In genomic region chr19:3185482-3186376, GRCh38 we compare ENCODE assay signal across 1 cellular context.
A peak's percentile ranks its signal among the peaks of the same experiment; 100 is the strongest.
TF ChIP-seq lines count a peak whose summit lies in the region.

A gene with protein sequence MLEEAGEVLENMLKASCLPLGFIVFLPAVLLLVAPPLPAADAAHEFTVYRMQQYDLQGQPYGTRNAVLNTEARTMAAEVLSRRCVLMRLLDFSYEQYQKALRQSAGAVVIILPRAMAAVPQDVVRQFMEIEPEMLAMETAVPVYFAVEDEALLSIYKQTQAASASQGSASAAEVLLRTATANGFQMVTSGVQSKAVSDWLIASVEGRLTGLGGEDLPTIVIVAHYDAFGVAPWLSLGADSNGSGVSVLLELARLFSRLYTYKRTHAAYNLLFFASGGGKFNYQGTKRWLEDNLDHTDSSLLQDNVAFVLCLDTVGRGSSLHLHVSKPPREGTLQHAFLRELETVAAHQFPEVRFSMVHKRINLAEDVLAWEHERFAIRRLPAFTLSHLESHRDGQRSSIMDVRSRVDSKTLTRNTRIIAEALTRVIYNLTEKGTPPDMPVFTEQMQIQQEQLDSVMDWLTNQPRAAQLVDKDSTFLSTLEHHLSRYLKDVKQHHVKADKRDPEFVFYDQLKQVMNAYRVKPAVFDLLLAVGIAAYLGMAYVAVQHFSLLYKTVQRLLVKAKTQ (plus strand): TSS chr19:3185930. CDS start chr19:3186031, 101 bp downstream.

TF ChIP-seq in HEK293, 187 proteins besides CTCF, POLR2A, EP300 and RAD21 (continued from another document and continues in another):
- no peak for TF ChIP-seq ZBTB49 (tag by site-specific recombination; IDR thresholded peaks at IDR 0.05; ENCODE audit: low read depth)
- no peak for TF ChIP-seq ZNF138 (tag by site-specific recombination; IDR thresholded peaks at IDR 0.05; ENCODE audit: borderline replicate concordance)
- TF ChIP-seq ZSCAN4 (tag by site-specific recombination; IDR thresholded peaks at IDR 0.05): no peak
- TF ChIP-seq ZNF660 (tag by site-specific recombination; IDR thresholded peaks at IDR 0.05): peak; percentile 44; the same call in 1 of the 2 replicates
- peak; percentile 92 for TF ChIP-seq ZNF518A (tag by site-specific recombination; conservative IDR thresholded peaks at IDR 0.05; ENCODE audit: low read depth)
- no peak for TF ChIP-seq ZNF341 (tag by site-specific recombination; IDR thresholded peaks at IDR 0.05; ENCODE audit: low read depth)
- peak; percentile 72 for TF ChIP-seq ZEB2 (tag by site-specific recombination; IDR thresholded peaks at IDR 0.05)
- 0 out of 2 replicates have a peak, but pooled peaks have one; percentile 13 for TF ChIP-seq KLF16 (tag by site-specific recombination; IDR thresholded peaks at IDR 0.05)
- TF ChIP-seq ZNF530 (tag by site-specific recombination; IDR thresholded peaks at IDR 0.05; ENCODE audit: low read depth): no peak
- no peak for TF ChIP-seq ZNF155 (tag by site-specific recombination; IDR thresholded peaks at IDR 0.05)
- no peak for TF ChIP-seq ZNF544 (tag by site-specific recombination; IDR thresholded peaks at IDR 0.05)
- peak; percentile 99 for TF ChIP-seq ZNF76 (tag by site-specific recombination; IDR thresholded peaks at IDR 0.05; ENCODE audit: borderline replicate concordance, low read depth)
- TF ChIP-seq ZNF473 (tag by site-specific recombination; IDR thresholded peaks at IDR 0.05): no peak
- TF ChIP-seq ZNF174 (tag by site-specific recombination; IDR thresholded peaks at IDR 0.05): no peak
- TF ChIP-seq PRDM10 (tag by site-specific recombination; IDR thresholded peaks at IDR 0.05): no peak
- no peak for TF ChIP-seq ZNF654 (tag by site-specific recombination; IDR thresholded peaks at IDR 0.05; ENCODE audit: low read depth)
- TF ChIP-seq ZNF214 (tag by site-specific recombination; IDR thresholded peaks at IDR 0.05; ENCODE audit: borderline replicate concordance): no peak
- TF ChIP-seq GLIS2 (tag by site-specific recombination; IDR thresholded peaks at IDR 0.05): peak; percentile 55; the same call in 1 of the 2 replicates
- no peak for TF ChIP-seq ZNF837 (tag by site-specific recombination; IDR thresholded peaks at IDR 0.05)
- TF ChIP-seq ZNF843 (tag by site-specific recombination; IDR thresholded peaks at IDR 0.05): no peak
- TF ChIP-seq, protein P1, sequence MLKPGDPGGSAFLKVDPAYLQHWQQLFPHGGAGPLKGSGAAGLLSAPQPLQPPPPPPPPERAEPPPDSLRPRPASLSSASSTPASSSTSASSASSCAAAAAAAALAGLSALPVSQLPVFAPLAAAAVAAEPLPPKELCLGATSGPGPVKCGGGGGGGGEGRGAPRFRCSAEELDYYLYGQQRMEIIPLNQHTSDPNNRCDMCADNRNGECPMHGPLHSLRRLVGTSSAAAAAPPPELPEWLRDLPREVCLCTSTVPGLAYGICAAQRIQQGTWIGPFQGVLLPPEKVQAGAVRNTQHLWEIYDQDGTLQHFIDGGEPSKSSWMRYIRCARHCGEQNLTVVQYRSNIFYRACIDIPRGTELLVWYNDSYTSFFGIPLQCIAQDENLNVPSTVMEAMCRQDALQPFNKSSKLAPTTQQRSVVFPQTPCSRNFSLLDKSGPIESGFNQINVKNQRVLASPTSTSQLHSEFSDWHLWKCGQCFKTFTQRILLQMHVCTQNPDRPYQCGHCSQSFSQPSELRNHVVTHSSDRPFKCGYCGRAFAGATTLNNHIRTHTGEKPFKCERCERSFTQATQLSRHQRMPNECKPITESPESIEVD (tag by site-specific recombination; IDR thresholded peaks at IDR 0.05): no peak
- no peak for TF ChIP-seq ZNF133 (tag by site-specific recombination; IDR thresholded peaks at IDR 0.05)
- TF ChIP-seq ZNF335 (tag by site-specific recombination; conservative IDR thresholded peaks at IDR 0.05): peak; percentile 97
- TF ChIP-seq, protein P2, sequence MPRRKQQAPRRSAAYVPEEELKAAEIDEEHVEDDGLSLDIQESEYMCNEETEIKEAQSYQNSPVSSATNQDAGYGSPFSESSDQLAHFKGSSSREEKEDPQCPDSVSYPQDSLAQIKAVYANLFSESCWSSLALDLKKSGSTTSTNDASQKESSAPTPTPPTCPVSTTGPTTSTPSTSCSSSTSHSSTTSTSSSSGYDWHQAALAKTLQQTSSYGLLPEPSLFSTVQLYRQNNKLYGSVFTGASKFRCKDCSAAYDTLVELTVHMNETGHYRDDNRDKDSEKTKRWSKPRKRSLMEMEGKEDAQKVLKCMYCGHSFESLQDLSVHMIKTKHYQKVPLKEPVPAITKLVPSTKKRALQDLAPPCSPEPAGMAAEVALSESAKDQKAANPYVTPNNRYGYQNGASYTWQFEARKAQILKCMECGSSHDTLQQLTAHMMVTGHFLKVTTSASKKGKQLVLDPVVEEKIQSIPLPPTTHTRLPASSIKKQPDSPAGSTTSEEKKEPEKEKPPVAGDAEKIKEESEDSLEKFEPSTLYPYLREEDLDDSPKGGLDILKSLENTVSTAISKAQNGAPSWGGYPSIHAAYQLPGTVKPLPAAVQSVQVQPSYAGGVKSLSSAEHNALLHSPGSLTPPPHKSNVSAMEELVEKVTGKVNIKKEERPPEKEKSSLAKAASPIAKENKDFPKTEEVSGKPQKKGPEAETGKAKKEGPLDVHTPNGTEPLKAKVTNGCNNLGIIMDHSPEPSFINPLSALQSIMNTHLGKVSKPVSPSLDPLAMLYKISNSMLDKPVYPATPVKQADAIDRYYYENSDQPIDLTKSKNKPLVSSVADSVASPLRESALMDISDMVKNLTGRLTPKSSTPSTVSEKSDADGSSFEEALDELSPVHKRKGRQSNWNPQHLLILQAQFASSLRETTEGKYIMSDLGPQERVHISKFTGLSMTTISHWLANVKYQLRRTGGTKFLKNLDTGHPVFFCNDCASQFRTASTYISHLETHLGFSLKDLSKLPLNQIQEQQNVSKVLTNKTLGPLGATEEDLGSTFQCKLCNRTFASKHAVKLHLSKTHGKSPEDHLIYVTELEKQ (tag by site-specific recombination; IDR thresholded peaks at IDR 0.05; ENCODE audit: borderline replicate concordance): no peak
- no peak for TF ChIP-seq WT1 (tag by site-specific recombination; IDR thresholded peaks at IDR 0.05)
- no peak for TF ChIP-seq SCRT2 (tag by site-specific recombination; IDR thresholded peaks at IDR 0.05)
- no peak for TF ChIP-seq ZNF555 (tag by site-specific recombination; conservative IDR thresholded peaks at IDR 0.05)
- TF ChIP-seq ZNF248 (tag by site-specific recombination; IDR thresholded peaks at IDR 0.05): no peak
- peak; percentile 60; the same call in 1 of the 2 replicates for TF ChIP-seq ZBTB7A (tag by site-specific recombination; IDR thresholded peaks at IDR 0.05; ENCODE audit: low read depth)
- no peak for TF ChIP-seq ZNF624 (tag by site-specific recombination; IDR thresholded peaks at IDR 0.05)
- TF ChIP-seq ZSCAN30 (tag by site-specific recombination; IDR thresholded peaks at IDR 0.05): no peak
- TF ChIP-seq TCF7L2 (IDR thresholded peaks at IDR 0.05; ENCODE audit: borderline replicate concordance, low read depth, low read length): no peak
- no peak for TF ChIP-seq ATF2 (tag by site-specific recombination; IDR thresholded peaks at IDR 0.05; ENCODE audit: low read depth)
- peak; percentile 30; the same call in 1 of the 2 replicates for TF ChIP-seq PRDM1 (tag by site-specific recombination; IDR thresholded peaks at IDR 0.05)
- no peak for TF ChIP-seq HOXC10 (CRISPR knock-in tag; IDR thresholded peaks at IDR 0.05)
- TF ChIP-seq ZNF529 (tag by site-specific recombination; IDR thresholded peaks at IDR 0.05; ENCODE audit: insufficient replicate concordance): no peak
- no peak for TF ChIP-seq ZNF701 (tag by site-specific recombination; IDR thresholded peaks at IDR 0.05)
- TF ChIP-seq ZNF157 (tag by site-specific recombination; IDR thresholded peaks at IDR 0.05): no peak
